In the genomic region with DNA sequence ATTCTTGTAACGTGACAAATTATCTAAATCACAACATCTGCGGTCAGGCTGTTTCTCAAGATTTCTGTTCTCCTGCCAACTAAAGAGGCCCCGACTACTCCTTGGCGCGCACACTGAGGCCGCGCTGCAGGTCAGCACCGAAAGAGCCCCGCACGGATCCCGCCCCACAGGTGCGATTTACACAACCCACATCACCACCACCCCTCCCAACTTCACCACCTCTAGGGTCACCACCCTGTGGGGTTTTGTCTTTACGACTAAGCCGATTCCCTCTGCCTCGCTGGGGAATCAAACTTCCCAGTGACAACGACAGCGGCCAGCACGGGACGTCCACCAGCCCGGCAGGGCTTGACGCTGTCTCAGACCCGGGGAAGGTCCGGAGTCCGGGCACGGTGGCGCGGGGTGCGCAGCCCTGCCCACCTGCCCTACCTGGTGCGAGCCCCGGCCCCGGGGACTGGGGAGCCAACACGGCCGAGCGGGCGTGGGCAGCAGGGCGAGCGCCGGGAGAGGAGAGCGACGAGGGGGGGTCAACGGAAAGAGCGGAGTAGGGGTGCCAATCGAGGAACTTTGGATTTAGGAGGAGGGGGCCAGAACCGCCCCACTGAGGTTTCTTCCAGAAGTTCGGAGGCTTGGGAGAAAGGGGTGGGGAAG, we compare ENCODE assay signal across 8 cellular contexts. TPM values are rescaled to one million over a fixed set of nuclear protein-coding genes. Genes with fewer than 3 reads are reported as not detected.
DNase-seq lines count a peak whose midpoint lies in the region; ATAC-seq and TF ChIP-seq lines count a peak whose summit lies in the region.

No MANE protein-coding gene starts in this region.

- peaks cover 4% of the 10 kb centered on the region for H3K4me1 ChIP-seq in right cardiac atrium (ENCODE audit: control insufficient read depth, insufficient read depth, low read length)
- H3K4me1 ChIP-seq in gastrocnemius medialis = peaks cover 57 to 72% of the 10 kb centered on the region in 2 donors

- DNase-seq in ACHN = peak; percentile 61
- DNase-seq in LoVo (ENCODE audit: low spot score) = peak; percentile 65
- DNase-seq in right cardiac atrium = peak; percentile 38 to 75 (median 73)
- peak; percentile 59 to 72 for DNase-seq in gastrocnemius medialis
- no peak for DNase-seq in activated gamma-delta T cell treated with Interleukin-2 at 50 U/mL for 16 hours

- H3K27ac Mint-ChIP-seq in activated naive CD8-positive, alpha-beta T cell = no peak overlapping the region

- TF ChIP-seq POLR2A in gastrocnemius medialis (IDR thresholded peaks at IDR 0.05) = peak; percentile 41 to 52

- H3K4me1 Mint-ChIP-seq in activated naive CD8-positive, alpha-beta T cell (ENCODE audit: low read depth) = peaks cover 16% of the 10 kb centered on the region

- intact Hi-C loops in right cardiac atrium (cut with DNase I) = loop anchor here in 3 of 4 donors (10.0 kb wide), 4 partner anchors 58 to 78 kb away; no protein-coding TSS in a partner anchor
- intact Hi-C loops in gastrocnemius medialis (cut with DNase I; ENCODE audit: low total_unique reads) = loop anchor here (1.0 to 5.0 kb wide), 4 partner anchors 19 to 970 kb away; no protein-coding TSS in a partner anchor

- H3K9me3 Mint-ChIP-seq in activated naive CD8-positive, alpha-beta T cell (ENCODE audit: low read depth) = no peaks in the 10 kb centered on the region

- H3K27ac ChIP-seq in right cardiac atrium (ENCODE audit: low read length) = peak overlapping the region; percentile 92
- H3K27ac ChIP-seq in gastrocnemius medialis = peak overlapping the region; percentile 95 to 99 (median 98)

- in situ Hi-C loops in ACHN (cut with HindIII; ENCODE audit: low pct_ligation_motif_present, low pct_unique_long_range_greater_than_20kb, low sequenced_read_pairs) (no loop called here), gastrocnemius medialis (cut with MboI; ENCODE audit: low sequenced_read_pairs in 4 of 4) (loop anchor here in 1 of 4 donors (10.0 kb wide), 1 partner anchor 58 kb away; no protein-coding TSS in a partner anchor)

- H3K9me3 ChIP-seq in right cardiac atrium (ENCODE audit: control insufficient read depth, low read length) (no peaks in the 10 kb centered on the region), gastrocnemius medialis (no peaks in the 10 kb centered on the region)

- ATAC-seq in GM19035 (IDR thresholded peaks at IDR 0.05; ENCODE audit: unreplicated experiment) (peak; percentile 32), right cardiac atrium (peak; percentile 50), gastrocnemius medialis (peak; percentile 32 to 43), GM19328 (IDR thresholded peaks at IDR 0.05; ENCODE audit: unreplicated experiment) (no peak)

- TF ChIP-seq CTCF in gastrocnemius medialis (IDR thresholded peaks at IDR 0.05 in 4 of 5, conservative IDR thresholded peaks at IDR 0.05 in 1 of 5) = no peak

- peak overlapping the region; percentile 80 for H3K4me3 ChIP-seq in right cardiac atrium (ENCODE audit: low read length)
- H3K4me3 ChIP-seq in gastrocnemius medialis = peak overlapping the region; percentile 85 to 96 (median 92)

- no peaks in the 10 kb centered on the region for H3K36me3 Mint-ChIP-seq in activated naive CD8-positive, alpha-beta T cell

- WGBS in right cardiac atrium = 1% methylated on average over 45 of the region's 45 CpGs

- peaks cover 45% of the 10 kb centered on the region for H3K27me3 Mint-ChIP-seq in activated naive CD8-positive, alpha-beta T cell

- no peaks in the 10 kb centered on the region for H3K36me3 ChIP-seq in gastrocnemius medialis

- H3K27me3 ChIP-seq in right cardiac atrium (ENCODE audit: control insufficient read depth, insufficient read depth) (no peaks in the 10 kb centered on the region), gastrocnemius medialis (no peaks in the 10 kb centered on the region)

- peak overlapping the region; percentile 82 for H3K4me3 Mint-ChIP-seq in activated naive CD8-positive, alpha-beta T cell

RNA-seq across cellular contexts. Expression of gene UACA, which starts 0.8 kb away (rescaled TPM):
- total RNA-seq in right cardiac atrium = 10 to 100 TPM; 29.7 to 61.6 (median 48.5) TPM
- polyA plus RNA-seq in right cardiac atrium = 28.9 TPM
- 100 to 1,000 TPM; 101 to 192 (median 127) TPM for total RNA-seq in gastrocnemius medialis
